27 cellular contexts compared by ENCODE assay signal in genomic region chr2:121242175-121242875, GRCh38. TPM values are rescaled to one million over a fixed set of nuclear protein-coding genes. Genes with fewer than 3 reads are reported as not detected.
"Had no signal": no experiment of that assay in that cellular context is flagged by ENCODE, and none has a peak within 500 bp of the region (broad histone marks: within the 10 kb centered on the region; RNA-seq: fewer than 3 reads in every experiment).

No MANE protein-coding gene starts in this region.

- H3K9me3 ChIP-seq: heart right ventricle, ovary, psoas muscle, tibial nerve had no signal

- H3K36me3 ChIP-seq: heart right ventricle, ovary, tibial nerve had no signal

- ATAC-seq: activated CD4-positive, alpha-beta T cell treated with anti-CD3 and anti-CD28 coated beads for 36 hours; activated T-helper 17 cell treated with anti-CD3 and anti-CD28 coated beads, Interleukin-2, amount 50 U/mL, for 72 hours; heart right ventricle; left lobe of liver; naive thymus-derived CD4-positive, alpha-beta T cell; psoas muscle; right cardiac atrium; WTC11 had no signal

- H3K4me1 ChIP-seq: heart right ventricle, psoas muscle, tibial nerve had no signal

- DNase-seq: activated CD4-positive, alpha-beta T cell treated with anti-CD3 and anti-CD28 coated beads for 36 hours; activated CD4-positive, alpha-beta T cell treated with anti-CD3 and anti-CD28 coated beads, Interleukin-2, amount 50 U/mL, for 4 hours; activated CD8-positive, alpha-beta memory T cell treated with anti-CD3 and anti-CD28 coated beads for 24 hours; activated CD8-positive, alpha-beta memory T cell treated with anti-CD3 and anti-CD28 coated beads, Interleukin-2, amount 50 U/mL, for 4 hours; activated naive CD4-positive, alpha-beta T cell treated with Interleukin-2 at 50 U/mL for 16 hours; activated naive CD8-positive, alpha-beta T cell treated with anti-CD3 and anti-CD28 coated beads, Interleukin-2, amount 10 ng/mL, durations not matched to agents 7 days and 5 days; activated T-cell treated with anti-CD3 and anti-CD28 coated beads, Interleukin-2, amount 50 U/mL, for 24 hours; amniotic stem cell; effector CD4-positive, alpha-beta T cell; foreskin fibroblast; heart right ventricle; naive thymus-derived CD4-positive, alpha-beta T cell; ovary; psoas muscle; right cardiac atrium; stimulated activated CD4-positive, alpha-beta T cell treated with anti-CD3 and anti-CD28 coated beads, Interleukin-1b, Interleukin-23, amount 100 ng/mL, for 48 hours; substantia nigra; T-helper 9 cell had no signal

- H3K9me3 Mint-ChIP-seq: activated naive CD8-positive, alpha-beta T cell treated with anti-CD3 and anti-CD28 coated beads, Interleukin-2, amount 10 ng/mL, durations not matched to agents 7 days and 5 days; activated T-cell treated with anti-CD3 and anti-CD28 coated beads, Interleukin-2, amount 50 U/mL, for 24 hours; activated T-helper 17 cell treated with anti-CD3 and anti-CD28 coated beads, Interleukin-2, amount 50 U/mL, for 72 hours; dendritic cell treated with granulocyte-macrophage colony-stimulating factor and Interleukin-4, amounts not matched to agents 40 ng/mL and 50 ng/mL, for 4 days; naive thymus-derived CD4-positive, alpha-beta T cell; stimulated activated naive CD8-positive, alpha-beta T cell treated with anti-CD3 and anti-CD28 coated beads, Interleukin-15, Interleukin-2, amounts not matched to agents 100 ng/mL and 50 ng/mL, for 24 hours; WTC11 had no signal

- H3K4me3 Mint-ChIP-seq: activated CD4-positive, alpha-beta T cell treated with anti-CD3 and anti-CD28 coated beads for 36 hours; activated naive CD8-positive, alpha-beta T cell treated with anti-CD3 and anti-CD28 coated beads, Interleukin-2, amount 10 ng/mL, durations not matched to agents 7 days and 5 days; activated T-cell treated with anti-CD3 and anti-CD28 coated beads, Interleukin-2, amount 50 U/mL, for 24 hours; activated T-helper 17 cell treated with anti-CD3 and anti-CD28 coated beads, Interleukin-2, amount 50 U/mL, for 72 hours; dendritic cell treated with granulocyte-macrophage colony-stimulating factor and Interleukin-4, amounts not matched to agents 40 ng/mL and 50 ng/mL, for 4 days; naive thymus-derived CD4-positive, alpha-beta T cell; stimulated activated naive CD8-positive, alpha-beta T cell treated with anti-CD3 and anti-CD28 coated beads, Interleukin-15, Interleukin-2, amounts not matched to agents 100 ng/mL and 50 ng/mL, for 24 hours; WTC11 had no signal

- H3K36me3 Mint-ChIP-seq: activated naive CD8-positive, alpha-beta T cell treated with anti-CD3 and anti-CD28 coated beads, Interleukin-2, amount 10 ng/mL, durations not matched to agents 7 days and 5 days; naive thymus-derived CD4-positive, alpha-beta T cell; WTC11 had no signal

- H3K27me3 Mint-ChIP-seq: activated CD4-positive, alpha-beta T cell treated with anti-CD3 and anti-CD28 coated beads for 36 hours; activated naive CD8-positive, alpha-beta T cell treated with anti-CD3 and anti-CD28 coated beads, Interleukin-2, amount 10 ng/mL, durations not matched to agents 7 days and 5 days; activated T-cell treated with anti-CD3 and anti-CD28 coated beads, Interleukin-2, amount 50 U/mL, for 24 hours; activated T-helper 17 cell treated with anti-CD3 and anti-CD28 coated beads, Interleukin-2, amount 50 U/mL, for 72 hours; dendritic cell treated with granulocyte-macrophage colony-stimulating factor and Interleukin-4, amounts not matched to agents 40 ng/mL and 50 ng/mL, for 4 days; stimulated activated naive CD8-positive, alpha-beta T cell treated with anti-CD3 and anti-CD28 coated beads, Interleukin-15, Interleukin-2, amounts not matched to agents 100 ng/mL and 50 ng/mL, for 24 hours had no signal

- H3K4me1 Mint-ChIP-seq: activated CD4-positive, alpha-beta T cell treated with anti-CD3 and anti-CD28 coated beads for 36 hours; activated naive CD8-positive, alpha-beta T cell treated with anti-CD3 and anti-CD28 coated beads, Interleukin-2, amount 10 ng/mL, durations not matched to agents 7 days and 5 days; activated T-helper 17 cell treated with anti-CD3 and anti-CD28 coated beads, Interleukin-2, amount 50 U/mL, for 72 hours; WTC11 had no signal

- H3K27me3 ChIP-seq: ovary, tibial nerve had no signal

- H3K27ac Mint-ChIP-seq: activated CD4-positive, alpha-beta T cell treated with anti-CD3 and anti-CD28 coated beads for 36 hours; activated naive CD8-positive, alpha-beta T cell treated with anti-CD3 and anti-CD28 coated beads, Interleukin-2, amount 10 ng/mL, durations not matched to agents 7 days and 5 days; activated T-cell treated with anti-CD3 and anti-CD28 coated beads, Interleukin-2, amount 50 U/mL, for 24 hours; activated T-helper 17 cell treated with anti-CD3 and anti-CD28 coated beads, Interleukin-2, amount 50 U/mL, for 72 hours; dendritic cell treated with granulocyte-macrophage colony-stimulating factor and Interleukin-4, amounts not matched to agents 40 ng/mL and 50 ng/mL, for 4 days; naive thymus-derived CD4-positive, alpha-beta T cell; stimulated activated naive CD8-positive, alpha-beta T cell treated with anti-CD3 and anti-CD28 coated beads, Interleukin-15, Interleukin-2, amounts not matched to agents 100 ng/mL and 50 ng/mL, for 24 hours; WTC11 had no signal

- H3K4me3 ChIP-seq: heart right ventricle, ovary, psoas muscle, tibial nerve had no signal

RNA-seq across cellular contexts. Expression of gene TFCP2L1, which starts 42.7 kb away (rescaled TPM):
- total RNA-seq: fibroblast of lung; lung microvascular endothelial cell; T-helper 1 cell treated with Interleukin-12 subunit alpha and Interleukin-12 subunit beta and Interleukin-4 antibody, amounts not matched to agents 30 ng/mL and 1 ng/mL, for 36 hours had no signal
- polyA plus RNA-seq: fibroblast of lung; naive thymus-derived CD4-positive, alpha-beta T cell had no signal
